Comparison of ENCODE assay signal across 9 cellular contexts in the genomic region with DNA sequence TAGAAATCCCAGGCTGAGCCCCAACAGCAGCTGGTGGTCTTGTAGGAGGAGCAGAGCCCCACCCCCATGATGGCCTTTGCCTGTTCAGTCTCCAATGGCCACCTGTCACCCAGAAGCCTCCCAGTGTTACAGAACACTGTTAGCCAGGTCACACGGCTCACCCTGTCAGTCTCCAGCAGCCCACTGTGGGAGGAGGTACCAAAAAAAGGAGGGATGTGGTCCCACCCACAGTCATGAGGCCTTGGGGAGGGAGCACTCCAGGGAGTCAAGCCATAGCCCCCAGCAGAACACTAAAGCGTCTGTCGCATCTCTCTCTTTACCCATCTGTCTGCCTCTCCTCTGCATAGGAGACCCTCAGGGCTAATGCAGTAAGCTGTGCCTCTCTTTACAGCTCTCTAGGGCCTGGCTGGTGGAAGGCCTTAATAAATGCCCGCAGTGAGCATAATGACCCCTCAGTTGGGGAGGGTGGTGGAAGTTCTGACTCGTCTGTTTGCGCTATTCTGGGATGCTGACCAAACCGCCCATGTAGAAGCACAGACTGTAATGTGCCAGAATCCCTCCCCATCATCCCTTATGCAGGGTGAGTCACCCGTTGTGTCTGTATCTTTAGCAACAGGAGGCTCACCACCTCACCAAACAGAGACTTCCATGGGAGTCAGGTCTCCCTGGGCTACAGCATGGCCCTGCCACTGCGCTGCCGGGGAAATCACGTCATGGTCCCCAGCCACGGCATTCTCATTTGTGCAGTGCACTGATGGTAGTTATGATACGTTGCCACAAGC. TPM values are rescaled to one million over a fixed set of nuclear protein-coding genes. Genes with fewer than 3 reads are reported as not detected.
A peak's percentile ranks its signal among the peaks of the same experiment; 100 is the strongest.
DNase-seq lines count a peak whose midpoint lies in the region; ATAC-seq, FAIRE-seq and TF ChIP-seq lines count a peak whose summit lies in the region.
"Had no signal": no experiment of that assay in that cellular context is flagged by ENCODE, and none has a peak within 500 bp of the region (broad histone marks: within the 10 kb centered on the region; RNA-seq: fewer than 3 reads in every experiment).

No MANE protein-coding gene starts in this region.

- peak; percentile 98 for FAIRE-seq in H54 (lab: Jason Lieb, UNC)

- H3K4me1 ChIP-seq in SJCRH30, result no peaks in the 10 kb centered on the region

- H3K4me3 ChIP-seq in astrocyte of the spinal cord (ENCODE audit: low read depth, low read length) (no peak overlapping the region), SJCRH30 (no peak overlapping the region)

- H3K36me3 ChIP-seq in SJCRH30, result no peaks in the 10 kb centered on the region
- H3K36me3 ChIP-seq: neutrophil had no signal

- ATAC-seq in HG02642 (IDR thresholded peaks at IDR 0.05; ENCODE audit: poor library complexity, unreplicated experiment), result no peak

- TF ChIP-seq POLR2A in H54 (IDR thresholded peaks at IDR 0.05; ENCODE audit: low read depth, low read length), result no peak

- H3K27ac ChIP-seq in SJCRH30, result no peak overlapping the region
- H3K27ac ChIP-seq: neutrophil had no signal

- H3K9me3 ChIP-seq in SJCRH30 (replicated peaks), result no peaks in the 10 kb centered on the region
- H3K9me3 ChIP-seq: neutrophil had no signal

- DNase-seq in H54 (ENCODE audit: insufficient read length, low spot score) (peak; percentile 91), astrocyte of the spinal cord (ENCODE audit: low read depth, low spot score) (peak; percentile 99), iPS-NIHi7 (ENCODE audit: extremely low spot score) (peak; percentile 7), smooth muscle cell of the brain vasculature (ENCODE audit: low read depth, low spot score) (peak; percentile 93), GF-D8 (lab: John Stamatoyannopoulos, UW) (no peak), T-helper 9 cell (no peak), SJCRH30 (no peak)

- no peak for TF ChIP-seq CTCF in astrocyte of the spinal cord (IDR thresholded peaks at IDR 0.05; ENCODE audit: low read depth, low read length)

- in situ Hi-C loops in astrocyte of the spinal cord (cut with HindIII; ENCODE audit: low sequenced_read_pairs), result no loop called here

- H3K27me3 ChIP-seq in SJCRH30, result no peaks in the 10 kb centered on the region
- H3K27me3 ChIP-seq: neutrophil had no signal

RNA-seq across cellular contexts. Expression of a gene that starts 14.6 kb away (rescaled TPM):
- not detected in 2 replicates for total RNA-seq in SJCRH30 (2014; rRNA removed; shearing (Covaris generic))

Comparison
In these comparisons a context has a peak if more than half of its experiments do, and no peak if none do; other contexts are left out.
1. DNase-seq: peak in H54 (single experiment), astrocyte of the spinal cord (single experiment), iPS-NIHi7 (single experiment) and smooth muscle cell of the brain vasculature (single experiment); none in GF-D8 (single experiment), T-helper 9 cell (single experiment) and SJCRH30 (0 of 2).